10 cellular contexts compared by ENCODE assay signal in genomic region chr17:62692721-62693431, GRCh38.
DNase-seq lines count a peak whose midpoint lies in the region; ATAC-seq, FAIRE-seq and TF ChIP-seq lines count a peak whose summit lies in the region.
"Had no signal": no experiment of that assay in that cellular context is flagged by ENCODE, and none has a peak within 500 bp of the region (broad histone marks: within the 10 kb centered on the region; RNA-seq: fewer than 3 reads in every experiment).

No MANE protein-coding gene starts in this region.

- H3K4me1 ChIP-seq in RWPE2 (ENCODE audit: insufficient read depth, poor library complexity, severe bottlenecking) = peaks cover 7% of the 10 kb centered on the region
- peaks cover 5% of the 10 kb centered on the region for H3K4me1 ChIP-seq in cardiac muscle cell (ENCODE audit: low read depth)

- peak; percentile 13 for DNase-seq in stimulated activated CD4-positive, alpha-beta T cell treated with anti-CD3 and anti-CD28 coated beads, Interleukin-4, amount 100 ng/mL, for 24 hours
- no peak for DNase-seq in stimulated activated CD4-positive, alpha-beta T cell treated with anti-CD3 and anti-CD28 coated beads, Interleukin-4, amount 100 ng/mL, for 1 hour
- no peak for DNase-seq in RWPE2 (ENCODE audit: low spot score)
- DNase-seq in cardiac muscle cell (ENCODE audit: low read depth in 1 of 2, low spot score in 1 of 2) = peak; percentile 54 to 56
- no peak for DNase-seq in activated gamma-delta T cell (lab: John Stamatoyannopoulos, UW)
- DNase-seq in NCI-H510A treated with DMSO at 0.1 percent for 48 hours (lab: John Stamatoyannopoulos, UW) = no peak
- no peak for DNase-seq in GM19239 (ENCODE audit: insufficient read length, low spot score)
- DNase-seq: NCI-H187 had no signal

- no peaks in the 10 kb centered on the region for H3K27me3 ChIP-seq in RWPE2 (ENCODE audit: insufficient read depth, poor library complexity, severe bottlenecking)
- H3K27me3 ChIP-seq in cardiac muscle cell = no peaks in the 10 kb centered on the region
- H3K27me3 ChIP-seq: suprapubic skin had no signal

- H3K9me3 ChIP-seq in RWPE2 (ENCODE audit: severe bottlenecking) (no peaks in the 10 kb centered on the region), cardiac muscle cell (ENCODE audit: low read depth) (no peaks in the 10 kb centered on the region)
- H3K9me3 ChIP-seq: suprapubic skin had no signal

- peak; percentile 38 for TF ChIP-seq CTCF in RWPE2 (IDR thresholded peaks at IDR 0.05; ENCODE audit: poor library complexity, severe bottlenecking)
- peak; percentile 61 for TF ChIP-seq CTCF in cardiac muscle cell (IDR thresholded peaks at IDR 0.05; ENCODE audit: low read depth, low read length)

- ATAC-seq in RWPE2 (ENCODE audit: low read depth) (peak; percentile 59), GM19455 (IDR thresholded peaks at IDR 0.05; ENCODE audit: unreplicated experiment) (no peak)

- H3K27ac ChIP-seq in RWPE2 (ENCODE audit: poor library complexity, severe bottlenecking) (no peak overlapping the region), cardiac muscle cell (no peak overlapping the region)
- H3K27ac ChIP-seq: suprapubic skin had no signal

- no peaks in the 10 kb centered on the region for H3K36me3 ChIP-seq in RWPE2 (ENCODE audit: low read depth)
- no peaks in the 10 kb centered on the region for H3K36me3 ChIP-seq in cardiac muscle cell

- no peak for FAIRE-seq in GM19239 (lab: Jason Lieb, UNC)

- H3K4me3 ChIP-seq in RWPE2 (ENCODE audit: severe bottlenecking) (no peak overlapping the region), cardiac muscle cell (no peak overlapping the region)
- H3K4me3 ChIP-seq: suprapubic skin had no signal

Comparison
In these comparisons a context has a peak if more than half of its experiments do, and no peak if none do; other contexts are left out.
1. DNase-seq: peak in stimulated activated CD4-positive, alpha-beta T cell treated with anti-CD3 and anti-CD28 coated beads, Interleukin-4, amount 100 ng/mL, for 24 hours (single experiment) and cardiac muscle cell (2 of 2); none in stimulated activated CD4-positive, alpha-beta T cell treated with anti-CD3 and anti-CD28 coated beads, Interleukin-4, amount 100 ng/mL, for 1 hour (single experiment), RWPE2 (single experiment), activated gamma-delta T cell (single experiment), NCI-H510A treated with DMSO at 0.1 percent for 48 hours (single experiment) and GM19239 (single experiment).